9 cellular contexts compared by ENCODE assay signal in the genomic region with DNA sequence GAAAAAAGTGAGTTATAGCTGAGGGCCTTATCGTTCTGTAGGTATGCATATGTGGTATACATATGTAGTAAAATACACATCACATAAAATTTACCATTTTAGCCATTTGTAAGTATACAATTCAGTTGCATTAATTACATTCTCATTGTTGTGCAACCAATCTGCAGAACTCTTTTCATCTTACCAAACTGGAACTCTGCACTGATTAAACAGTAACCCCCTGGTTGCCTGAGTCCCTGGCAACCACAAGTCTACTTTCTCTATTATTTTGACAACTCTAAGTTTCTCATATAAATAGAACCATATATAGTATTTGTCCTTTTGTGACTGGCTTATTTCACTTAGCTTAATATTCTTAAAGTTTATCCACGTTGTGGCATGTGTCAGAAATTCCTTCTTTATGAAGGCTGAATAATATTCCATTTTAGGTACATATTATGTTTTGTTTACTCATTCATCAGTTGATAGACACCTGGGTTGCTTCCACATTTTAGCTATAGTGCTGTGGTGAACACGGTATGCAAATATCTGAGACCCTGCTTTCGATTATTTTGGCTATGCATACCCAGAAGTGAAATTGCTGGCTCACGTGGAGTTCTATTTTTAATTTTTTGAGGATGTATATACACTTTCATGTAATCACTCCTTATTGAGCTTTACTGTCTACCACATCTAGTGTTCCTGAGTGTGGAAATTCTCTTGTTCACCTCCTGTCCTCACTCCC. TPM values are rescaled to one million over a fixed set of nuclear protein-coding genes. Genes with fewer than 3 reads are reported as not detected.
DNase-seq lines count a peak whose midpoint lies in the region; ATAC-seq and TF ChIP-seq lines count a peak whose summit lies in the region.
"Had no signal": no experiment of that assay in that cellular context is flagged by ENCODE, and none has a peak within 500 bp of the region (broad histone marks: within the 10 kb centered on the region; RNA-seq: fewer than 3 reads in every experiment).

No MANE protein-coding gene starts in this region.

- no peak overlapping the region for H4K5ac ChIP-seq in IMR-90 (ENCODE audit: low read depth, low read length)

- H4K20me1 ChIP-seq in IMR-90 (ENCODE audit: insufficient read depth, low read length) = no peaks in the 10 kb centered on the region

- H3K79me1 ChIP-seq in IMR-90 (ENCODE audit: low read depth in 1 of 2, low read length in 2 of 2) = peaks cover 16 to 25% of the 10 kb centered on the region in 2 experiments

- no peak overlapping the region for H2BK15ac ChIP-seq in IMR-90 (ENCODE audit: low read depth, low read length)

- H3K27ac ChIP-seq in IMR-90 (ENCODE audit: insufficient read depth, low read length) = no peak overlapping the region

- H3K14ac ChIP-seq in IMR-90 (replicated peaks; ENCODE audit: low read depth, low read length) = no peak overlapping the region

- H3K9ac ChIP-seq in IMR-90 (ENCODE audit: low read depth, low read length) = no peak overlapping the region

- no peak overlapping the region for H3K4me3 ChIP-seq in GM06990 (replicated peaks; ENCODE audit: low read depth, low read length)
- H3K4me3 ChIP-seq in IMR-90 (ENCODE audit: insufficient read depth, low read depth, low read length) = no peak overlapping the region

- POLR2A ChIA-PET in IMR-90 (lab: Charles Lee; ENCODE audit: unreplicated experiment) = no interaction called here
- POLR2A ChIA-PET in activated CD4-positive, alpha-beta T cell treated with anti-CD3 and anti-CD28 coated beads, Interleukin-2, amount 10 ng/mL, durations not matched to agents 7 days and 5 days (lab: Charles Lee) = no interaction called here

- CTCF ChIA-PET in IMR-90 (lab: Yijun Ruan, JAX) = no interaction called here
- CTCF ChIA-PET in activated CD4-positive, alpha-beta T cell treated with anti-CD3 and anti-CD28 coated beads, Interleukin-2, amount 10 ng/mL, durations not matched to agents 7 days and 5 days (lab: Charles Lee) = interaction anchor here (2.2 kb wide), 1 partner anchor 543 kb away, joined by 7 read pairs; the partner anchor contains the start of gene ACAT1

- peak; percentile 28 for DNase-seq in GM06990 (ENCODE audit: extremely low read depth, insufficient read length)
- DNase-seq in IMR-90 = no peak
- no peak for DNase-seq in left colon
- no peak for DNase-seq in activated CD4-positive, alpha-beta T cell treated with anti-CD3 and anti-CD28 coated beads, Interleukin-2, amount 10 ng/mL, durations not matched to agents 7 days and 5 days
- DNase-seq in dermis blood vessel endothelial cell = no peak
- no peak for DNase-seq in OCI-M1 (lab: John Stamatoyannopoulos, UW)
- DNase-seq: stomach had no signal

- H3K23ac ChIP-seq in IMR-90 (ENCODE audit: low read depth, low read length) = no peak overlapping the region

- H3K9me3 Mint-ChIP-seq in activated CD4-positive, alpha-beta T cell treated with anti-CD3 and anti-CD28 coated beads, Interleukin-2, amount 10 ng/mL, durations not matched to agents 7 days and 5 days = no peaks in the 10 kb centered on the region

- TF ChIP-seq POLR2A in IMR-90 (IDR thresholded peaks at IDR 0.05; ENCODE audit: low read depth, low read length) = no peak

- H3K9me3 ChIP-seq in IMR-90 (ENCODE audit: control insufficient read depth, insufficient read depth, low read length) = no peaks in the 10 kb centered on the region
- H3K9me3 ChIP-seq: stomach had no signal

- H3K27me3 ChIP-seq in GM06990 (replicated peaks; ENCODE audit: control insufficient read depth, insufficient read depth, low read length) = no peaks in the 10 kb centered on the region
- H3K27me3 ChIP-seq in IMR-90 (ENCODE audit: control insufficient read depth, insufficient read depth, low read length) = no peaks in the 10 kb centered on the region
- H3K27me3 ChIP-seq: stomach had no signal

- intact Hi-C loops in IMR-90 (cut with micrococcal nuclease) = no loop called here
- intact Hi-C loops in left colon (cut with DNase I, micrococcal nuclease) = no loop called here

- no peak overlapping the region for H4K91ac ChIP-seq in IMR-90 (ENCODE audit: insufficient read depth, low read depth, low read length)

- H3K27ac Mint-ChIP-seq in activated CD4-positive, alpha-beta T cell treated with anti-CD3 and anti-CD28 coated beads, Interleukin-2, amount 10 ng/mL, durations not matched to agents 7 days and 5 days = no peak overlapping the region

- H2BK5ac ChIP-seq in IMR-90 (ENCODE audit: low read depth, low read length, poor library complexity, severe bottlenecking) = no peak overlapping the region

- no peak overlapping the region for H2AK9ac ChIP-seq in IMR-90 (replicated peaks; ENCODE audit: low read depth, low read length, poor library complexity)

- H3K36me3 ChIP-seq in GM06990 (ENCODE audit: control insufficient read depth, insufficient read depth, low read length) = no peaks in the 10 kb centered on the region
- H3K36me3 ChIP-seq in IMR-90 (ENCODE audit: control insufficient read depth, insufficient read depth, low read length) = 0 out of 2 replicates have a peak, but pooled peaks cover 2% of the 10 kb centered on the region

- H4K8ac ChIP-seq in IMR-90 (ENCODE audit: low read depth in 2 of 2, low read length in 2 of 2) = peak overlapping the region in 1 of 2 experiments; percentile 100; a peak in 2 of 4 replicates

- TF ChIP-seq CTCF in GM06990 (IDR thresholded peaks at IDR 0.05; ENCODE audit: insufficient read depth, low read length, poor library complexity, severe bottlenecking) (no peak), IMR-90 (conservative IDR thresholded peaks at IDR 0.05; ENCODE audit: low read depth, low read length) (no peak)

- peaks cover 33% of the 10 kb centered on the region for H3K4me1 Mint-ChIP-seq in activated CD4-positive, alpha-beta T cell treated with anti-CD3 and anti-CD28 coated beads, Interleukin-2, amount 10 ng/mL, durations not matched to agents 7 days and 5 days

- no peak overlapping the region for H2BK20ac ChIP-seq in IMR-90 (ENCODE audit: low read depth, low read length)

- no peak for TF ChIP-seq RAD21 in IMR-90 (IDR thresholded peaks at IDR 0.05; ENCODE audit: low read length)

- H3K18ac ChIP-seq in IMR-90 (ENCODE audit: low read depth, low read length) = no peak overlapping the region

- no peak overlapping the region for H2AK5ac ChIP-seq in IMR-90 (ENCODE audit: low read depth, low read length)

- WGBS in IMR-90 (ENCODE audit: extremely low coverage in 2 of 2, insufficient read length in 1 of 2), 2 experiments = no CpG with 5 or more reads among the region's 5 CpGs

- H3K27me3 Mint-ChIP-seq in activated CD4-positive, alpha-beta T cell treated with anti-CD3 and anti-CD28 coated beads, Interleukin-2, amount 10 ng/mL, durations not matched to agents 7 days and 5 days = peaks cover 4% of the 10 kb centered on the region

- in situ Hi-C loops in IMR-90 (cut with MboI; ENCODE audit: low sequenced_read_pairs) = loop anchor here (25.0 kb wide), 1 partner anchor 1076 kb away; the partner anchor contains the start of gene ELMOD1

- peaks cover 4% of the 10 kb centered on the region for H3K36me3 Mint-ChIP-seq in activated CD4-positive, alpha-beta T cell treated with anti-CD3 and anti-CD28 coated beads, Interleukin-2, amount 10 ng/mL, durations not matched to agents 7 days and 5 days (ENCODE audit: low read depth)

- H3K4me2 ChIP-seq in IMR-90 (ENCODE audit: low read depth, low read length) = no peak overlapping the region

- H3K4me1 ChIP-seq in IMR-90 (ENCODE audit: control insufficient read depth, insufficient read depth, low read length) = peaks cover 5% of the 10 kb centered on the region

- no peak overlapping the region for H2AFZ ChIP-seq in IMR-90 (replicated peaks; ENCODE audit: low read length, poor library complexity)

- peak; percentile 35 for ATAC-seq in GM19395 (IDR thresholded peaks at IDR 0.05; ENCODE audit: unreplicated experiment)
- peak; percentile 51 for ATAC-seq in HG02840 (IDR thresholded peaks at IDR 0.05; ENCODE audit: low FRiP score, unreplicated experiment)
- no peak for ATAC-seq in IMR-90 (ENCODE audit: low read depth)
- ATAC-seq in left colon = no peak

- H3K4ac ChIP-seq in IMR-90 (ENCODE audit: low read depth, low read length) = no peak overlapping the region

- no peak overlapping the region for H3K4me3 Mint-ChIP-seq in activated CD4-positive, alpha-beta T cell treated with anti-CD3 and anti-CD28 coated beads, Interleukin-2, amount 10 ng/mL, durations not matched to agents 7 days and 5 days

- dilution Hi-C loops in IMR-90 (cut with HindIII; ENCODE audit: low sequenced_read_pairs, unreplicated experiment) = no loop called here

- H3K56ac ChIP-seq in IMR-90 (ENCODE audit: extremely low read depth, insufficient read depth, low read length) = no peak overlapping the region

- H3K9me1 ChIP-seq in IMR-90 (ENCODE audit: insufficient read depth, low read length) = no peaks in the 10 kb centered on the region; the same call in none of the 2 replicates

- no peak overlapping the region; the same call in 1 of the 2 replicates for H2BK120ac ChIP-seq in IMR-90 (ENCODE audit: low read depth, low read length)

- no TSS peak for BruUV-seq in IMR-90 (replicated peaks; lab: Mats Ljungman, UMichigan)

TF ChIP-seq in IMR-90, 13 proteins besides CTCF, POLR2A, EP300 and RAD21:
- no peak for TF ChIP-seq RFX5 (IDR thresholded peaks at IDR 0.05; ENCODE audit: low read depth, low read length)
- TF ChIP-seq CEBPB (IDR thresholded peaks at IDR 0.05; ENCODE audit: low read depth, low read length) = 0 out of 2 replicates have a peak, but pooled peaks have one; percentile 20
- TF ChIP-seq NFE2L2 (IDR thresholded peaks at IDR 0.05; ENCODE audit: low read depth, low read length) = no peak
- TF ChIP-seq RCOR1 (IDR thresholded peaks at IDR 0.05; ENCODE audit: insufficient replicate concordance, low read length) = no peak

RNA-seq across cellular contexts. Expression of gene DDX10, which starts 1.6 kb away (rescaled TPM):
- total RNA-seq in IMR-90 (2012; rRNA removed) = 28.1 and 31.9 TPM in 2 replicates
- 20.0 and 20.2 TPM in 2 replicates for polyA plus RNA-seq in IMR-90 (2012; rRNA removed)
- 6.0 and 18.7 TPM in 2 replicates for polyA plus RNA-seq in IMR-90 (2012; cell fraction: cytosol; rRNA removed)
- polyA plus RNA-seq in IMR-90 (2012; cell fraction: nucleus; rRNA removed; ENCODE audit: low replicate concordance) = 5.3 and 41.9 TPM in 2 replicates
- 10 to 100 TPM; 15.7 to 17.1 TPM for total RNA-seq in left colon
- 10 to 100 TPM; 27.4 to 28.0 TPM for total RNA-seq in activated CD4-positive, alpha-beta T cell treated with anti-CD3 and anti-CD28 coated beads, Interleukin-2, amount 10 ng/mL, durations not matched to agents 7 days and 5 days
- 36.9 and 64.0 TPM in 2 replicates for total RNA-seq in dermis blood vessel endothelial cell

Comparison
In these comparisons a context has a peak if more than half of its experiments do, and no peak if none do; other contexts are left out.
1. ATAC-seq: peak in GM19395 (single experiment) and HG02840 (single experiment); none in IMR-90 (single experiment) and left colon (single experiment).